In the genomic region with DNA sequence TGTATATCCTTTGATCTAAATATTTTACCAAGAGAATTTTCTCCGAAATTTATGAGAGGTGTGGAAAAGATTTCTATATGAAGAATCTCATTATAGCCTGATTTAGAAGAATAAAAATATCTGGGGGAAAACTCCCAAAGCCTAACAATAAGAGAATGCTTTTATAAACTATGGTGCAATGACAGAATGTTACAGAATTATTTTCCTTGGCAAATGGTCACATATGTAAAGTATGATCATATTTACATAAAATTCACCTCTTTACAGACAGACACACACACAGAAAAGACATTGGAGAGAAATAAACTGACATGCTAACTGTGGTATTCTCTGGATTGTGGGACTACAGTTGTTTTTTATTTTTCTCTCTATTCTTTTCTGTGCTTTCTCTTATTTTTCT, we compare ENCODE assay signal across 1 cellular context.
TF ChIP-seq lines count a peak whose summit lies in the region.

No MANE protein-coding gene starts in this region.

TF ChIP-seq in HEK293T, 16 proteins besides CTCF, POLR2A, EP300 and RAD21 (continued from another document):
- TF ChIP-seq ZNF384 (IDR thresholded peaks at IDR 0.05) (no peak), BHLHE40 (IDR thresholded peaks at IDR 0.05; ENCODE audit: borderline replicate concordance) (no peak), FOXK2 (IDR thresholded peaks at IDR 0.05) (no peak), TARDBP (IDR thresholded peaks at IDR 0.05) (no peak), CTBP1 (IDR thresholded peaks at IDR 0.05; ENCODE audit: borderline replicate concordance) (no peak)
- TF ChIP-seq, protein P1, sequence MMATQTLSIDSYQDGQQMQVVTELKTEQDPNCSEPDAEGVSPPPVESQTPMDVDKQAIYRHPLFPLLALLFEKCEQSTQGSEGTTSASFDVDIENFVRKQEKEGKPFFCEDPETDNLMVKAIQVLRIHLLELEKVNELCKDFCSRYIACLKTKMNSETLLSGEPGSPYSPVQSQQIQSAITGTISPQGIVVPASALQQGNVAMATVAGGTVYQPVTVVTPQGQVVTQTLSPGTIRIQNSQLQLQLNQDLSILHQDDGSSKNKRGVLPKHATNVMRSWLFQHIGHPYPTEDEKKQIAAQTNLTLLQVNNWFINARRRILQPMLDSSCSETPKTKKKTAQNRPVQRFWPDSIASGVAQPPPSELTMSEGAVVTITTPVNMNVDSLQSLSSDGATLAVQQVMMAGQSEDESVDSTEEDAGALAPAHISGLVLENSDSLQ (IDR thresholded peaks at IDR 0.05): no peak
